Comparison of ENCODE assay signal across 1 cellular context in the genomic region with DNA sequence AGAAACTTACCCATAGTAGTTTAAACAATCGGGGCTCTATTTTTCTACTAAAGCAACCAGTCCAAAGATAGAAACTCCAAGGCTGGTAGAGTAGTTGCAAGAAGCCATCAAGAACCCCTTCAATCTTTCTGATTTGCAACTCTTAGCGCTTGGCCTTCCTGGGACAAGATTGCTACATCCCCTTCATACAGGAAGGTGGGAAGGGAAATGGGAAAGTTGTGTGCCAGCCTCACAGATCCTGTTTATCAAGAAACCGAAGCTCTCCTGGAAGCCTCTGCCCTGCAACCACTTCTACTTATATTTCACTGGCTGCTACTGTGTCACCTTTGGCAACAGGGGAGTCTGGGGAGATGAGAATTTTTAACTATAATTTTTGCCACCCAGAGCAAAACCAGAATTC.
A peak's percentile ranks its signal among the peaks of the same experiment; 100 is the strongest.
TF ChIP-seq lines count a peak whose summit lies in the region.

No MANE protein-coding gene starts in this region.

TF ChIP-seq in H1, 55 proteins besides CTCF, POLR2A, EP300 and RAD21:
- TF ChIP-seq CEBPB (IDR thresholded peaks at IDR 0.05; ENCODE audit: low read depth, low read length) = peak; percentile 62; the same call in 1 of the 2 replicates
- no peak for TF ChIP-seq EGR1 (IDR thresholded peaks at IDR 0.05; ENCODE audit: borderline replicate concordance, low read depth, low read length)
